2 cellular contexts compared by ENCODE assay signal in the genomic region with DNA sequence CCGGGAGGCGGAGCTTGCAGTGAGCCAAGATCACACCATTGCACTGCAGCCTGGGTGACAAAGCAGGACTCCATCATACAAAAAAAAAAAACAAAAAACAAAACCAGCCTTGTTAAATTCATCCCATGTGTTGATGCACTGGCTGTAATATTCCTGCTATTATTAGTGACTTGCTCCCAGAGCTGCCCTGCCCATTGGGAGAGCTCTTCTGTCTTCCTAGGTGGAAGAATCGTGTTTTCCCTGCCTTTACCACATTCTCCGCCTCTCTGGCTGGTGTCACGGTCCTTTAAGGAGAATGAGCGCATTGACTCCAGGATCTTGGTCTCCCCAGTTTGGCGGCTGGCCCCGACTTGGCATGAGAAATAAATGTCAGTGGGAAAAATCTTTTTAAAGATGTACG.
TF ChIP-seq lines count a peak whose summit lies in the region.

No MANE protein-coding gene starts in this region.

TF ChIP-seq in SK-N-SH, 30 proteins besides CTCF, POLR2A, EP300 and RAD21:
- TF ChIP-seq, protein P1, sequence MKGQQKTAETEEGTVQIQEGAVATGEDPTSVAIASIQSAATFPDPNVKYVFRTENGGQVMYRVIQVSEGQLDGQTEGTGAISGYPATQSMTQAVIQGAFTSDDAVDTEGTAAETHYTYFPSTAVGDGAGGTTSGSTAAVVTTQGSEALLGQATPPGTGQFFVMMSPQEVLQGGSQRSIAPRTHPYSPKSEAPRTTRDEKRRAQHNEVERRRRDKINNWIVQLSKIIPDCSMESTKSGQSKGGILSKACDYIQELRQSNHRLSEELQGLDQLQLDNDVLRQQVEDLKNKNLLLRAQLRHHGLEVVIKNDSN (IDR thresholded peaks at IDR 0.05; ENCODE audit: borderline replicate concordance, low read depth): no peak
- no peak for TF ChIP-seq MEF2A (IDR thresholded peaks at IDR 0.05; ENCODE audit: borderline replicate concordance, low read depth)
- no peak for TF ChIP-seq RFX5 (IDR thresholded peaks at IDR 0.05; ENCODE audit: low read length)
- TF ChIP-seq, protein P2, sequence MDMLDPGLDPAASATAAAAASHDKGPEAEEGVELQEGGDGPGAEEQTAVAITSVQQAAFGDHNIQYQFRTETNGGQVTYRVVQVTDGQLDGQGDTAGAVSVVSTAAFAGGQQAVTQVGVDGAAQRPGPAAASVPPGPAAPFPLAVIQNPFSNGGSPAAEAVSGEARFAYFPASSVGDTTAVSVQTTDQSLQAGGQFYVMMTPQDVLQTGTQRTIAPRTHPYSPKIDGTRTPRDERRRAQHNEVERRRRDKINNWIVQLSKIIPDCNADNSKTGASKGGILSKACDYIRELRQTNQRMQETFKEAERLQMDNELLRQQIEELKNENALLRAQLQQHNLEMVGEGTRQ (IDR thresholded peaks at IDR 0.05; ENCODE audit: borderline replicate concordance, low read depth, low read length): no peak
TF ChIP-seq in SK-N-SH: peak in this region for 0.

TF ChIP-seq in SK-N-SH treated with all-trans-retinoic acid at 6 μM for 48 hours, 23 proteins besides CTCF, POLR2A, EP300 and RAD21:
- no peak for TF ChIP-seq TOX (CRISPR knock-in tag; IDR thresholded peaks at IDR 0.05; ENCODE audit: borderline replicate concordance)
- no peak for TF ChIP-seq OSR1 (CRISPR knock-in tag; IDR thresholded peaks at IDR 0.05)
- TF ChIP-seq, protein P3, sequence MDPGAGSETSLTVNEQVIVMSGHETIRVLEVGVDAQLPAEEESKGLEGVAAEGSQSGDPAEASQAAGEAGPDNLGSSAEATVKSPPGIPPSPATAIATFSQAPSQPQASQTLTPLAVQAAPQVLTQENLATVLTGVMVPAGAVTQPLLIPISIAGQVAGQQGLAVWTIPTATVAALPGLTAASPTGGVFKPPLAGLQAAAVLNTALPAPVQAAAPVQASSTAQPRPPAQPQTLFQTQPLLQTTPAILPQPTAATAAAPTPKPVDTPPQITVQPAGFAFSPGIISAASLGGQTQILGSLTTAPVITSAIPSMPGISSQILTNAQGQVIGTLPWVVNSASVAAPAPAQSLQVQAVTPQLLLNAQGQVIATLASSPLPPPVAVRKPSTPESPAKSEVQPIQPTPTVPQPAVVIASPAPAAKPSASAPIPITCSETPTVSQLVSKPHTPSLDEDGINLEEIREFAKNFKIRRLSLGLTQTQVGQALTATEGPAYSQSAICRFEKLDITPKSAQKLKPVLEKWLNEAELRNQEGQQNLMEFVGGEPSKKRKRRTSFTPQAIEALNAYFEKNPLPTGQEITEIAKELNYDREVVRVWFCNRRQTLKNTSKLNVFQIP (CRISPR knock-in tag; IDR thresholded peaks at IDR 0.05; ENCODE audit: borderline replicate concordance, low read depth): no peak
- TF ChIP-seq ZFP3 (CRISPR knock-in tag; IDR thresholded peaks at IDR 0.05): no peak
- no peak for TF ChIP-seq ZNF70 (CRISPR knock-in tag; IDR thresholded peaks at IDR 0.05)
- TF ChIP-seq ESRRG (CRISPR knock-in tag; IDR thresholded peaks at IDR 0.05): no peak
- TF ChIP-seq GLIS3 (CRISPR knock-in tag; IDR thresholded peaks at IDR 0.05): no peak
- no peak for TF ChIP-seq ZNF565 (CRISPR knock-in tag; conservative IDR thresholded peaks at IDR 0.05; ENCODE audit: low read depth)
- TF ChIP-seq ARNTL (CRISPR knock-in tag; IDR thresholded peaks at IDR 0.05; ENCODE audit: borderline replicate concordance, low read depth): no peak
- no peak for TF ChIP-seq CSDC2 (CRISPR knock-in tag; IDR thresholded peaks at IDR 0.05)
- no peak for TF ChIP-seq RARB (CRISPR knock-in tag; IDR thresholded peaks at IDR 0.05)
- no peak for TF ChIP-seq ZFP30 (CRISPR knock-in tag; IDR thresholded peaks at IDR 0.05)
- TF ChIP-seq, protein P4, sequence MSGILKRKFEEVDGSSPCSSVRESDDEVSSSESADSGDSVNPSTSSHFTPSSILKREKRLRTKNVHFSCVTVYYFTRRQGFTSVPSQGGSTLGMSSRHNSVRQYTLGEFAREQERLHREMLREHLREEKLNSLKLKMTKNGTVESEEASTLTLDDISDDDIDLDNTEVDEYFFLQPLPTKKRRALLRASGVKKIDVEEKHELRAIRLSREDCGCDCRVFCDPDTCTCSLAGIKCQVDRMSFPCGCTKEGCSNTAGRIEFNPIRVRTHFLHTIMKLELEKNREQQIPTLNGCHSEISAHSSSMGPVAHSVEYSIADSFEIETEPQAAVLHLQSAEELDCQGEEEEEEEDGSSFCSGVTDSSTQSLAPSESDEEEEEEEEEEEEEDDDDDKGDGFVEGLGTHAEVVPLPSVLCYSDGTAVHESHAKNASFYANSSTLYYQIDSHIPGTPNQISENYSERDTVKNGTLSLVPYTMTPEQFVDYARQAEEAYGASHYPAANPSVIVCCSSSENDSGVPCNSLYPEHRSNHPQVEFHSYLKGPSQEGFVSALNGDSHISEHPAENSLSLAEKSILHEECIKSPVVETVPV (CRISPR knock-in tag; IDR thresholded peaks at IDR 0.05): no peak
- no peak for TF ChIP-seq TCF4 (CRISPR knock-in tag; IDR thresholded peaks at IDR 0.05; ENCODE audit: borderline replicate concordance)
- no peak for TF ChIP-seq SNAI2 (CRISPR knock-in tag; IDR thresholded peaks at IDR 0.05)
- no peak for TF ChIP-seq ISL1 (CRISPR knock-in tag; IDR thresholded peaks at IDR 0.05)
- no peak for TF ChIP-seq ZNF8 (CRISPR knock-in tag; IDR thresholded peaks at IDR 0.05)
- TF ChIP-seq PPARA (CRISPR knock-in tag; IDR thresholded peaks at IDR 0.05; ENCODE audit: borderline replicate concordance): no peak
- TF ChIP-seq BACH2 (CRISPR knock-in tag; IDR thresholded peaks at IDR 0.05; ENCODE audit: borderline replicate concordance): no peak
- TF ChIP-seq, protein P5, sequence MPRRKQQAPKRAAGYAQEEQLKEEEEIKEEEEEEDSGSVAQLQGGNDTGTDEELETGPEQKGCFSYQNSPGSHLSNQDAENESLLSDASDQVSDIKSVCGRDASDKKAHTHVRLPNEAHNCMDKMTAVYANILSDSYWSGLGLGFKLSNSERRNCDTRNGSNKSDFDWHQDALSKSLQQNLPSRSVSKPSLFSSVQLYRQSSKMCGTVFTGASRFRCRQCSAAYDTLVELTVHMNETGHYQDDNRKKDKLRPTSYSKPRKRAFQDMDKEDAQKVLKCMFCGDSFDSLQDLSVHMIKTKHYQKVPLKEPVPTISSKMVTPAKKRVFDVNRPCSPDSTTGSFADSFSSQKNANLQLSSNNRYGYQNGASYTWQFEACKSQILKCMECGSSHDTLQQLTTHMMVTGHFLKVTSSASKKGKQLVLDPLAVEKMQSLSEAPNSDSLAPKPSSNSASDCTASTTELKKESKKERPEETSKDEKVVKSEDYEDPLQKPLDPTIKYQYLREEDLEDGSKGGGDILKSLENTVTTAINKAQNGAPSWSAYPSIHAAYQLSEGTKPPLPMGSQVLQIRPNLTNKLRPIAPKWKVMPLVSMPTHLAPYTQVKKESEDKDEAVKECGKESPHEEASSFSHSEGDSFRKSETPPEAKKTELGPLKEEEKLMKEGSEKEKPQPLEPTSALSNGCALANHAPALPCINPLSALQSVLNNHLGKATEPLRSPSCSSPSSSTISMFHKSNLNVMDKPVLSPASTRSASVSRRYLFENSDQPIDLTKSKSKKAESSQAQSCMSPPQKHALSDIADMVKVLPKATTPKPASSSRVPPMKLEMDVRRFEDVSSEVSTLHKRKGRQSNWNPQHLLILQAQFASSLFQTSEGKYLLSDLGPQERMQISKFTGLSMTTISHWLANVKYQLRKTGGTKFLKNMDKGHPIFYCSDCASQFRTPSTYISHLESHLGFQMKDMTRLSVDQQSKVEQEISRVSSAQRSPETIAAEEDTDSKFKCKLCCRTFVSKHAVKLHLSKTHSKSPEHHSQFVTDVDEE (CRISPR knock-in tag; IDR thresholded peaks at IDR 0.05): no peak
